Comparison of ENCODE assay signal across 20 cellular contexts in the genomic region with DNA sequence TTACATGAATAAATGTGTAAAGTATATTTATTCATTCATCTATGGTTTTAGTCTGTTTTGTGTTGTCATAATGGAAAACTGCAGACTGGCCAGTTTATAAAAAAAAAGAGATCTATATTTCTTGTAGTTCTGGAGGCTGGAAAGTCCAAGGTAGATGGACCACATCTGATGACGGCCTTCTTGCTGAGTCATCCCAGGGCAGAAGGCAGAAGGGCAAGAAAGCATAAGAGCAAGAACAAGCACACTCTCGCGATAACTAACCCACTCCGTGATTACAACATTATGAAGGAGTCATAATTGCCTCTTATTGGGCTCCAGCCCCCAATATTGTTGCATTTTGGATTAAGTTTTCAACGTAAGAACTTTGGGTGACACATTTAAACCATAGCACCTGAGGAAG.
DNase-seq lines count a peak whose midpoint lies in the region; ATAC-seq and TF ChIP-seq lines count a peak whose summit lies in the region.
"Had no signal": no experiment of that assay in that cellular context is flagged by ENCODE, and none has a peak within 500 bp of the region (broad histone marks: within the 10 kb centered on the region; RNA-seq: fewer than 3 reads in every experiment).

No MANE protein-coding gene starts in this region.

- peak overlapping the region; percentile 32; the same call in 1 of the 2 replicates for H3K27ac ChIP-seq in SK-N-MC
- no peak overlapping the region for H3K27ac ChIP-seq in gastrocnemius medialis
- H3K27ac ChIP-seq: BLaER1 had no signal

- ATAC-seq in gastrocnemius medialis: no peak
- ATAC-seq in GM21825 (IDR thresholded peaks at IDR 0.05; ENCODE audit: unreplicated experiment): no peak
- ATAC-seq: Right ventricle myocardium inferior had no signal

- TF ChIP-seq POLR2A in gastrocnemius medialis (IDR thresholded peaks at IDR 0.05): no peak

- H3K4me3 ChIP-seq in SK-N-MC (no peak overlapping the region), gastrocnemius medialis (no peak overlapping the region)
- H3K4me3 ChIP-seq: BLaER1, MG63 had no signal

- in situ Hi-C loops in gastrocnemius medialis (cut with MboI; ENCODE audit: low sequenced_read_pairs in 4 of 4): no loop called here

- H3K9me3 ChIP-seq in SK-N-MC (ENCODE audit: low read depth, low read length) (no peaks in the 10 kb centered on the region), gastrocnemius medialis (no peaks in the 10 kb centered on the region)
- H3K9me3 ChIP-seq: MG63 had no signal

- DNase-seq in activated CD4-positive, alpha-beta T cell treated with anti-CD3 and anti-CD28 coated beads, Interleukin-2, amount 10 ng/mL, durations not matched to agents 24 days and 14 days: peak; percentile 18
- DNase-seq in activated CD4-positive, alpha-beta T cell treated with anti-CD3 and anti-CD28 coated beads, Interleukin-2, amount 50 U/mL, for 48 hours: no peak
- DNase-seq in NCI-H460 (ENCODE audit: extremely low read depth, low read depth) (peak; percentile 54), SK-N-MC (ENCODE audit: low read depth, low spot score) (no peak), osteocyte (ENCODE audit: extremely low spot score, unreplicated experiment) (no peak), GF-D8 (lab: John Stamatoyannopoulos, UW) (no peak), gastrocnemius medialis (no peak)
- DNase-seq: CD4-positive, CD25-positive, alpha-beta regulatory T cell; DMS153; H9; KG1; MG63; NCI-H1694; NCI-H2081; NCI-H2171; NCI-H226; NCI-H524 had no signal

- H3K4me3 Mint-ChIP-seq in activated CD4-positive, alpha-beta T cell treated with anti-CD3 and anti-CD28 coated beads, Interleukin-2, amount 10 ng/mL, durations not matched to agents 24 days and 14 days: no peak overlapping the region
- no peak overlapping the region for H3K4me3 Mint-ChIP-seq in osteocyte (ENCODE audit: unreplicated experiment)
- H3K4me3 Mint-ChIP-seq: CD4-positive, CD25-positive, alpha-beta regulatory T cell; H9 had no signal

- TF ChIP-seq CTCF in osteocyte (IDR thresholded peaks at IDR 0.05) (no peak), gastrocnemius medialis (IDR thresholded peaks at IDR 0.05 in 4 of 5, conservative IDR thresholded peaks at IDR 0.05 in 1 of 5) (no peak)

- H3K27me3 ChIP-seq in gastrocnemius medialis: no peaks in the 10 kb centered on the region
- H3K27me3 ChIP-seq: BLaER1, MG63 had no signal

- no peaks in the 10 kb centered on the region for H3K4me1 Mint-ChIP-seq in activated CD4-positive, alpha-beta T cell treated with anti-CD3 and anti-CD28 coated beads, Interleukin-2, amount 10 ng/mL, durations not matched to agents 24 days and 14 days
- peaks cover 51% of the 10 kb centered on the region for H3K4me1 Mint-ChIP-seq in osteocyte (ENCODE audit: unreplicated experiment)
- H3K4me1 Mint-ChIP-seq: CD4-positive, CD25-positive, alpha-beta regulatory T cell; H9 had no signal

- H3K9me3 Mint-ChIP-seq in activated CD4-positive, alpha-beta T cell treated with anti-CD3 and anti-CD28 coated beads, Interleukin-2, amount 10 ng/mL, durations not matched to agents 24 days and 14 days: no peaks in the 10 kb centered on the region
- H3K9me3 Mint-ChIP-seq in osteocyte (ENCODE audit: unreplicated experiment): no peaks in the 10 kb centered on the region

- H3K4me1 ChIP-seq in gastrocnemius medialis: no peaks in the 10 kb centered on the region

- H3K9ac ChIP-seq in SK-N-MC (ENCODE audit: insufficient read length): no peak overlapping the region
- H3K9ac ChIP-seq: BLaER1 had no signal

- intact Hi-C loops in activated CD4-positive, alpha-beta T cell treated with anti-CD3 and anti-CD28 coated beads, Interleukin-2, amount 10 ng/mL, durations not matched to agents 24 days and 14 days (cut with micrococcal nuclease): no loop called here
- intact Hi-C loops in gastrocnemius medialis (cut with DNase I; ENCODE audit: low total_unique reads): no loop called here

- H3K36me3 Mint-ChIP-seq in activated CD4-positive, alpha-beta T cell treated with anti-CD3 and anti-CD28 coated beads, Interleukin-2, amount 10 ng/mL, durations not matched to agents 24 days and 14 days (ENCODE audit: low read depth): no peaks in the 10 kb centered on the region
- peaks cover 3% of the 10 kb centered on the region for H3K36me3 Mint-ChIP-seq in osteocyte (ENCODE audit: unreplicated experiment)
- H3K36me3 Mint-ChIP-seq: CD4-positive, CD25-positive, alpha-beta regulatory T cell had no signal

- no peaks in the 10 kb centered on the region for H3K36me3 ChIP-seq in SK-N-MC (ENCODE audit: insufficient read depth, low read length)
- no peaks in the 10 kb centered on the region for H3K36me3 ChIP-seq in gastrocnemius medialis
- H3K36me3 ChIP-seq: BLaER1, MG63 had no signal

- H3K27me3 Mint-ChIP-seq in activated CD4-positive, alpha-beta T cell treated with anti-CD3 and anti-CD28 coated beads, Interleukin-2, amount 10 ng/mL, durations not matched to agents 24 days and 14 days: peaks cover 18% of the 10 kb centered on the region
- no peaks in the 10 kb centered on the region for H3K27me3 Mint-ChIP-seq in osteocyte (ENCODE audit: unreplicated experiment)

- H3K27ac Mint-ChIP-seq in activated CD4-positive, alpha-beta T cell treated with anti-CD3 and anti-CD28 coated beads, Interleukin-2, amount 10 ng/mL, durations not matched to agents 24 days and 14 days: no peak overlapping the region
- H3K27ac Mint-ChIP-seq in osteocyte (ENCODE audit: unreplicated experiment): peak overlapping the region; percentile 59
- H3K27ac Mint-ChIP-seq: CD4-positive, CD25-positive, alpha-beta regulatory T cell; H9 had no signal

Comparison
In these comparisons a context has a peak if more than half of its experiments do, and no peak if none do; other contexts are left out.
1. DNase-seq: peak in activated CD4-positive, alpha-beta T cell treated with anti-CD3 and anti-CD28 coated beads, Interleukin-2, amount 10 ng/mL, durations not matched to agents 24 days and 14 days (single experiment) and NCI-H460 (single experiment); none in activated CD4-positive, alpha-beta T cell treated with anti-CD3 and anti-CD28 coated beads, Interleukin-2, amount 50 U/mL, for 48 hours (0 of 2), SK-N-MC (single experiment), osteocyte (single experiment), GF-D8 (single experiment) and gastrocnemius medialis (0 of 2).